In the genomic region with DNA sequence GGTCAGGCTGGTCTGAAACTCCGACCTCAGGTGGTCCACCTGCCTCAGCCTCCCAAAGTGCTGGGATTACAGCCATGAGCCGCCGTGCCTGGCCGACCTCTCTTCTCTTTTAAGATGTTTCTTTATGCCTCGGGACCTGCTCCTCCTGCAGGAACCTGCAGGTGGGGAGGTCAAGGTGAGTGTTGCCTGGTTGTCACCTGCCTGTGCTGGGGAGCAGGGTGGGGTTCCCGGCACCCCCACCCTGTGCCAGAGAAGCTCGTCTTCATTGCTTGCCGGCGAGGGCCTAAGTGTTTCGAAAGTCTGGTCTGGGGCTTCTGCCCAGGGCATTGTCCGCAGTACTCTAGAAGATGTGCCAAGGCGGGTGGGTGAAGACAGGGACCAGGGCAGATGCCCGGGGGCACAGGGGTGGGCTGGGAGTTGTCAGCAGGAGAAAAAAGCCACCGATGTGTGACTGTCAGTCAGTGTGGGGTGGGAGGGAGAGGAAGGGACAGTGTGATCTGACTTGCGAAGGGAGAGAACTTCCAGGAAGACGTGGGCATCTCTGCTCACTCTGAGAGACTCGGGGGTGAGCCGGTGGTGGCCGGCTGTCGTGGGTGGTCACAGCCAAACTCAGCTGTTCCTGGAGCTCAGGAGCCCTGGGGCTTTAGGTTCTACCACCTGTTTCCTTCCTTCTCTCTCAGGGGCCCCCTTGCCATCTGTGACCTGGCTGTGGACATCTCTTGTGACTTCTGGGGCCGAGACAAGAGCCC, we compare ENCODE assay signal across 1 cellular context.
TF ChIP-seq lines count a peak whose summit lies in the region.

No MANE protein-coding gene starts in this region.

TF ChIP-seq in IMR-90, 13 proteins besides CTCF, POLR2A, EP300 and RAD21 (continued from another document):
- no peak for TF ChIP-seq RFX5 (IDR thresholded peaks at IDR 0.05; ENCODE audit: low read depth, low read length)
- no peak for TF ChIP-seq NFE2L2 (IDR thresholded peaks at IDR 0.05; ENCODE audit: low read depth, low read length)
- TF ChIP-seq, protein P1, sequence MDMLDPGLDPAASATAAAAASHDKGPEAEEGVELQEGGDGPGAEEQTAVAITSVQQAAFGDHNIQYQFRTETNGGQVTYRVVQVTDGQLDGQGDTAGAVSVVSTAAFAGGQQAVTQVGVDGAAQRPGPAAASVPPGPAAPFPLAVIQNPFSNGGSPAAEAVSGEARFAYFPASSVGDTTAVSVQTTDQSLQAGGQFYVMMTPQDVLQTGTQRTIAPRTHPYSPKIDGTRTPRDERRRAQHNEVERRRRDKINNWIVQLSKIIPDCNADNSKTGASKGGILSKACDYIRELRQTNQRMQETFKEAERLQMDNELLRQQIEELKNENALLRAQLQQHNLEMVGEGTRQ (IDR thresholded peaks at IDR 0.05; ENCODE audit: low read depth, low read length) = no peak
